In the genomic region with DNA sequence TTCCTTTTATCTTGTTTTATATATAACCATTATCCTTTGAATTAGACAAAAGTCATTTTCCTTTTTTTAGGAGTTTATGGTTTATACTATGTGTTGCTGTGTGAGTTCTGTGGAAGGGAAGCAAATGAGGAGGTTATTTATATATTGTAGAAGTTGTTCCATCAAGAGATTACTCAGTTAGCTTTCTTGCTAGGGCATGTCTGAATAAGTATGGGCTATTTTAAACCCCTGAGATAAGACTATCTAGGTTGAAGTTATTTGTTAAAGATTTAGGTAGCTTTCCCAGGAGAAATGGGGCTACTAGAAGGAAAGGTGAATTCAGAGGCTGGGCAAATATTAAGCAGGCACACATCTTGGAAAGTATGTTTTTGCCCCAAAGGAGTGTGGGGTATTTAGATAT, we compare ENCODE assay signal across 18 cellular contexts. TPM values are rescaled to one million over a fixed set of nuclear protein-coding genes. Genes with fewer than 3 reads are reported as not detected.
DNase-seq lines count a peak whose midpoint lies in the region; ATAC-seq, FAIRE-seq and TF ChIP-seq lines count a peak whose summit lies in the region.
"Had no signal": no experiment of that assay in that cellular context is flagged by ENCODE, and none has a peak within 500 bp of the region (broad histone marks: within the 10 kb centered on the region; RNA-seq: fewer than 3 reads in every experiment).

No MANE protein-coding gene starts in this region.

- peak overlapping the region; percentile 31 for H2BK5ac ChIP-seq in IMR-90 (ENCODE audit: low read depth, low read length, poor library complexity, severe bottlenecking)

- H4K8ac ChIP-seq in IMR-90 (ENCODE audit: low read depth in 2 of 2, low read length in 2 of 2): no peak overlapping the region

- FAIRE-seq in bronchial epithelial cell (lab: Jason Lieb, UNC): no peak
- FAIRE-seq in keratinocyte (lab: Jason Lieb, UNC): peak; percentile 32

- H3K36me3 ChIP-seq in breast epithelium: no peaks in the 10 kb centered on the region
- no peaks in the 10 kb centered on the region for H3K36me3 ChIP-seq in IMR-90 (ENCODE audit: control insufficient read depth, insufficient read depth, low read length)
- H3K36me3 ChIP-seq in bronchial epithelial cell (ENCODE audit: control insufficient read depth, insufficient read depth, low read length): no peaks in the 10 kb centered on the region
- H3K36me3 ChIP-seq in keratinocyte (ENCODE audit: control insufficient read depth in 2 of 2, extremely low read depth in 1 of 2, insufficient read depth in 2 of 2, low read length in 2 of 2): no peaks in the 10 kb centered on the region
- H3K36me3 ChIP-seq: BLaER1 treated with 17β-estradiol and CSF1 and Interleukin-3, amounts not matched to agents 10 nM and 100 nM had no signal

- H3K23ac ChIP-seq in IMR-90 (ENCODE audit: low read depth, low read length): no peak overlapping the region

- H3K27me3 ChIP-seq in breast epithelium (no peaks in the 10 kb centered on the region), IMR-90 (ENCODE audit: control insufficient read depth, insufficient read depth, low read length) (no peaks in the 10 kb centered on the region), bronchial epithelial cell (ENCODE audit: control insufficient read depth, insufficient read depth, low read length) (no peaks in the 10 kb centered on the region), keratinocyte (ENCODE audit: control insufficient read depth, extremely low read depth, insufficient read depth, low read length) (no peaks in the 10 kb centered on the region)
- H3K27me3 ChIP-seq: BLaER1 treated with 17β-estradiol and CSF1 and Interleukin-3, amounts not matched to agents 10 nM and 100 nM had no signal

- TF ChIP-seq CTCF in MCF 10A (IDR thresholded peaks at IDR 0.05; ENCODE audit: unreplicated experiment): no peak
- TF ChIP-seq CTCF in breast epithelium (IDR thresholded peaks at IDR 0.05): no peak
- TF ChIP-seq CTCF in IMR-90 (conservative IDR thresholded peaks at IDR 0.05; ENCODE audit: low read depth, low read length): no peak
- TF ChIP-seq CTCF in bronchial epithelial cell (IDR thresholded peaks at IDR 0.05; ENCODE audit: insufficient read depth, low read length, severe bottlenecking): no peak
- TF ChIP-seq CTCF in keratinocyte (optimal IDR thresholded peaks at IDR 0.05 in 1 of 3, IDR thresholded peaks at IDR 0.05 in 1 of 3, conservative IDR thresholded peaks at IDR 0.05 in 1 of 3; ENCODE audit: extremely low read depth in 1 of 3, insufficient read depth in 2 of 3, low read length in 3 of 3): no peak

- H3K4me3 Mint-ChIP-seq in MCF 10A (ENCODE audit: unreplicated experiment): no peak overlapping the region
- no peak overlapping the region for H3K4me3 Mint-ChIP-seq in naive thymus-derived CD8-positive, alpha-beta T cell
- H3K4me3 Mint-ChIP-seq: B cell; CD8-positive, alpha-beta T cell; HFFc6 had no signal

- H3K9me1 ChIP-seq in IMR-90 (ENCODE audit: insufficient read depth, low read length): peaks cover 8% of the 10 kb centered on the region; the same call in 1 of the 2 replicates
- no peaks in the 10 kb centered on the region for H3K9me1 ChIP-seq in keratinocyte (ENCODE audit: control insufficient read depth, extremely low read depth, insufficient read depth, low read length)

- H4K91ac ChIP-seq in IMR-90 (ENCODE audit: insufficient read depth, low read depth, low read length): no peak overlapping the region

- H4K5ac ChIP-seq in IMR-90 (ENCODE audit: low read depth, low read length): peak overlapping the region; percentile 16; the same call in 1 of the 2 replicates

- no peaks in the 10 kb centered on the region for H3K9me3 ChIP-seq in breast epithelium
- peaks cover 8% of the 10 kb centered on the region for H3K9me3 ChIP-seq in IMR-90 (ENCODE audit: control insufficient read depth, insufficient read depth, low read length)
- H3K9me3 ChIP-seq in keratinocyte (ENCODE audit: control insufficient read depth, low read depth, low read length): no peaks in the 10 kb centered on the region

- DNase-seq in MCF 10A (ENCODE audit: unreplicated experiment): no peak
- DNase-seq in breast epithelium (ENCODE audit: low spot score in 2 of 2): no peak
- no peak for DNase-seq in IMR-90
- DNase-seq in bronchial epithelial cell (ENCODE audit: low read depth): peak; percentile 70
- no peak for DNase-seq in keratinocyte (ENCODE audit: low read depth, low spot score)
- DNase-seq in naive thymus-derived CD8-positive, alpha-beta T cell: no peak
- no peak for DNase-seq in 8988T
- DNase-seq: Calu3; CD8-positive, alpha-beta T cell; DMS79 treated with DMSO at 0.1 percent for 48 hours; GF-D8; GOT3; H7; HFFc6 had no signal

- TF ChIP-seq POLR2A in breast epithelium (IDR thresholded peaks at IDR 0.05) (no peak), IMR-90 (IDR thresholded peaks at IDR 0.05; ENCODE audit: low read depth, low read length) (no peak)

- peaks cover 19% of the 10 kb centered on the region for H3K9me3 Mint-ChIP-seq in MCF 10A (ENCODE audit: unreplicated experiment)
- no peaks in the 10 kb centered on the region for H3K9me3 Mint-ChIP-seq in naive thymus-derived CD8-positive, alpha-beta T cell
- H3K9me3 Mint-ChIP-seq: CD8-positive, alpha-beta T cell; HFFc6 had no signal

- no peaks in the 10 kb centered on the region for H3K27me3 Mint-ChIP-seq in MCF 10A (ENCODE audit: insufficient read depth, unreplicated experiment)
- H3K27me3 Mint-ChIP-seq in naive thymus-derived CD8-positive, alpha-beta T cell: peaks cover 2 to 16% (median 6%) of the 10 kb centered on the region in 5 donors

- 0 out of 2 replicates have a peak overlapping the region, but pooled peaks have one; percentile 3 for H3K18ac ChIP-seq in IMR-90 (ENCODE audit: low read depth, low read length)

- H3K9ac ChIP-seq in IMR-90 (ENCODE audit: low read depth, low read length) (no peak overlapping the region), keratinocyte (ENCODE audit: control insufficient read depth, extremely low read depth, insufficient read depth, low read length) (no peak overlapping the region)
- H3K9ac ChIP-seq: BLaER1 treated with 17β-estradiol and CSF1 and Interleukin-3, amounts not matched to agents 10 nM and 100 nM had no signal

- no TSS peak for BruUV-seq in MCF 10A (replicated peaks; lab: Mats Ljungman, UMichigan)
- BruUV-seq in IMR-90 (replicated peaks; lab: Mats Ljungman, UMichigan): no TSS peak

- no peak overlapping the region for H3K4ac ChIP-seq in IMR-90 (ENCODE audit: low read depth, low read length)

- intact Hi-C loops in MCF 10A (cut with micrococcal nuclease) (no loop called here), breast epithelium (cut with DNase I; ENCODE audit: low total_unique reads) (no loop called here), IMR-90 (cut with micrococcal nuclease) (no loop called here)

- no peak overlapping the region for H2AFZ ChIP-seq in IMR-90 (replicated peaks; ENCODE audit: low read length, poor library complexity)
- peak overlapping the region; percentile 71 for H2AFZ ChIP-seq in keratinocyte (ENCODE audit: control insufficient read depth, low read length)

- ATAC-seq in IMR-90 (ENCODE audit: low read depth) (no peak), HG02852 (IDR thresholded peaks at IDR 0.05; ENCODE audit: unreplicated experiment) (no peak)
- no peak for ATAC-seq in naive thymus-derived CD8-positive, alpha-beta T cell
- ATAC-seq: CD8-positive, alpha-beta T cell; HCT116 had no signal

- H2BK120ac ChIP-seq in IMR-90 (ENCODE audit: low read depth, low read length): no peak overlapping the region; the same call in 1 of the 2 replicates

- H3K36me3 Mint-ChIP-seq in MCF 10A (ENCODE audit: insufficient read depth, unreplicated experiment): no peaks in the 10 kb centered on the region
- no peaks in the 10 kb centered on the region for H3K36me3 Mint-ChIP-seq in naive thymus-derived CD8-positive, alpha-beta T cell
- H3K36me3 Mint-ChIP-seq: CD8-positive, alpha-beta T cell had no signal

- peak overlapping the region; percentile 16 for H3K27ac Mint-ChIP-seq in MCF 10A (ENCODE audit: low read depth, unreplicated experiment)
- no peak overlapping the region for H3K27ac Mint-ChIP-seq in naive thymus-derived CD8-positive, alpha-beta T cell
- H3K27ac Mint-ChIP-seq: B cell; CD8-positive, alpha-beta T cell; HFFc6 had no signal

- peak overlapping the region; percentile 47; the same call in 1 of the 2 replicates for H2BK20ac ChIP-seq in IMR-90 (ENCODE audit: low read depth, low read length)

- H3K4me1 ChIP-seq in breast epithelium (no peaks in the 10 kb centered on the region), IMR-90 (ENCODE audit: control insufficient read depth, insufficient read depth, low read length) (peaks cover 14% of the 10 kb centered on the region), keratinocyte (ENCODE audit: control insufficient read depth, extremely low read depth, insufficient read depth, low read length) (peaks cover 30% of the 10 kb centered on the region)
- H3K4me1 ChIP-seq: BLaER1 treated with 17β-estradiol and CSF1 and Interleukin-3, amounts not matched to agents 10 nM and 100 nM had no signal

- H3K4me3 ChIP-seq in breast epithelium (no peak overlapping the region), IMR-90 (ENCODE audit: insufficient read depth, low read depth, low read length) (no peak overlapping the region), bronchial epithelial cell (ENCODE audit: low read depth, low read length) (no peak overlapping the region), keratinocyte (ENCODE audit: control insufficient read depth in 2 of 3, extremely low read depth in 1 of 3, insufficient read depth in 2 of 3, low read depth in 1 of 3, low read length in 3 of 3) (no peak overlapping the region)
- H3K4me3 ChIP-seq: BLaER1 treated with 17β-estradiol and CSF1 and Interleukin-3, amounts not matched to agents 10 nM and 100 nM had no signal

- H3K79me1 ChIP-seq in IMR-90 (ENCODE audit: low read depth in 1 of 2, low read length in 2 of 2): no peaks in the 10 kb centered on the region

- in situ Hi-C loops in IMR-90 (cut with MboI; ENCODE audit: low sequenced_read_pairs): no loop called here

- H3K4me1 Mint-ChIP-seq in MCF 10A (ENCODE audit: insufficient read depth, unreplicated experiment): peaks cover 10% of the 10 kb centered on the region
- peaks cover 0 to 2% (median 0%) of the 10 kb centered on the region in 4 donors for H3K4me1 Mint-ChIP-seq in naive thymus-derived CD8-positive, alpha-beta T cell
- H3K4me1 Mint-ChIP-seq: B cell had no signal

- no peak overlapping the region for H3K56ac ChIP-seq in IMR-90 (ENCODE audit: extremely low read depth, insufficient read depth, low read length)

- POLR2A ChIA-PET in MCF 10A (lab: Yijun Ruan, JAX) (interaction anchor here (0.6 to 5.4 kb wide), 4 partner anchors 15 to 23 kb away, joined by 3 to 42 read pairs (median 6); partner anchors contain the start of genes METTL13 and VAMP4), IMR-90 (lab: Charles Lee; ENCODE audit: unreplicated experiment) (no interaction called here)
- POLR2A ChIA-PET in naive thymus-derived CD8-positive, alpha-beta T cell (lab: Charles Lee): no interaction called here

- H3K27ac ChIP-seq in breast epithelium (no peak overlapping the region), IMR-90 (ENCODE audit: insufficient read depth, low read length) (no peak overlapping the region), keratinocyte (ENCODE audit: control insufficient read depth, insufficient read depth, low read length) (no peak overlapping the region)
- H3K27ac ChIP-seq: BLaER1 treated with 17β-estradiol and CSF1 and Interleukin-3, amounts not matched to agents 10 nM and 100 nM had no signal

- H2AK5ac ChIP-seq in IMR-90 (ENCODE audit: low read depth, low read length): no peak overlapping the region

- H4K20me1 ChIP-seq in IMR-90 (ENCODE audit: insufficient read depth, low read length) (no peaks in the 10 kb centered on the region), keratinocyte (ENCODE audit: control insufficient read depth, extremely low read depth, insufficient read depth, low read length) (no peaks in the 10 kb centered on the region)
- H4K20me1 ChIP-seq: BLaER1 treated with 17β-estradiol and CSF1 and Interleukin-3, amounts not matched to agents 10 nM and 100 nM had no signal

- no peak overlapping the region; the same call in 1 of the 2 replicates for H3K14ac ChIP-seq in IMR-90 (replicated peaks; ENCODE audit: low read depth, low read length)

- H3K79me2 ChIP-seq in keratinocyte (ENCODE audit: control insufficient read depth, insufficient read depth, low read length): no peaks in the 10 kb centered on the region

- no peak overlapping the region for H2AK9ac ChIP-seq in IMR-90 (replicated peaks; ENCODE audit: low read depth, low read length, poor library complexity)

- peak overlapping the region; percentile 42; the same call in 1 of the 3 replicates for H2BK15ac ChIP-seq in IMR-90 (ENCODE audit: low read depth, low read length)

- H3K4me2 ChIP-seq in IMR-90 (ENCODE audit: low read depth, low read length): no peak overlapping the region
- H3K4me2 ChIP-seq in keratinocyte (ENCODE audit: control insufficient read depth, extremely low read depth, insufficient read depth, low read depth, low read length): peak overlapping the region; percentile 49
- H3K4me2 ChIP-seq: BLaER1 treated with 17β-estradiol and CSF1 and Interleukin-3, amounts not matched to agents 10 nM and 100 nM had no signal

- CTCF ChIA-PET in MCF 10A (lab: Yijun Ruan, JAX): interaction anchor here (0.6 to 0.8 kb wide), 2 partner anchors 17 to 984 kb away, joined by 3 to 4 read pairs; no protein-coding TSS in a partner anchor
- CTCF ChIA-PET in IMR-90 (lab: Yijun Ruan, JAX): no interaction called here

- TF ChIP-seq RAD21 in IMR-90 (IDR thresholded peaks at IDR 0.05; ENCODE audit: low read length): no peak

- dilution Hi-C loops in IMR-90 (cut with HindIII; ENCODE audit: low sequenced_read_pairs, unreplicated experiment) (no loop called here), keratinocyte (cut with MboI; ENCODE audit: extremely low pct_ligation_motif_present, low sequenced_read_pairs) (no loop called here)

RNA-seq across cellular contexts. Expression of gene VAMP4, which starts 16.1 kb away (rescaled TPM):
- total RNA-seq in MCF 10A (2022): 20.2 and 21.1 TPM in 2 replicates
- total RNA-seq in breast epithelium: 10 to 100 TPM; 10.5 to 16.3 (median 14.0) TPM
- 3.4 and 7.5 TPM in 2 replicates for total RNA-seq in IMR-90 (2012; rRNA removed)
- 3.8 and 5.4 TPM in 2 replicates for polyA plus RNA-seq in IMR-90 (2012; rRNA removed)
- polyA plus RNA-seq in IMR-90 (2012; cell fraction: cytosol; rRNA removed): 1.1 and 1.8 TPM in 2 replicates
- polyA plus RNA-seq in IMR-90 (2012; cell fraction: nucleus; rRNA removed; ENCODE audit: low replicate concordance): 1.1 and 6.7 TPM in 2 replicates
- total RNA-seq in bronchial epithelial cell: 5.0 and 5.8 TPM in 2 replicates
- 6.5 to 12.7 TPM (median 8.2 TPM) in 3 replicates for polyA plus RNA-seq in keratinocyte
- 14.7 TPM for polyA plus RNA-seq in keratinocyte (2011; ENCODE audit: low read depth)
- 5.7 and 10.9 TPM in 2 replicates for polyA plus RNA-seq in keratinocyte (2011; cell fraction: cytosol; rRNA removed)
- polyA plus RNA-seq in keratinocyte (2011; cell fraction: nucleus; rRNA removed): 6.7 and 10.9 TPM in 2 replicates
- polyA plus RNA-seq in keratinocyte (2012; ENCODE audit: low replicate concordance): 9.0 and 15.3 TPM in 2 replicates
- polyA minus RNA-seq in keratinocyte: 0.46 to 5.1 TPM (median 2.3 TPM) in 3 replicates
- polyA minus RNA-seq in keratinocyte (2011; cell fraction: cytosol; rRNA and poly(A)+ RNA removed): 4.8 TPM
- polyA minus RNA-seq in keratinocyte (2011; cell fraction: nucleus; rRNA and poly(A)+ RNA removed): 2.4 and 3.8 TPM in 2 replicates
- total RNA-seq in naive thymus-derived CD8-positive, alpha-beta T cell: 10 to 100 TPM; 27.5 to 28.0 TPM
- 10 to 100 TPM; 18.3 to 19.9 (median 19.8) TPM for polyA plus RNA-seq in naive thymus-derived CD8-positive, alpha-beta T cell

RNA-seq across cellular contexts. Expression of gene METTL13, which starts 23.4 kb away (rescaled TPM):
- total RNA-seq in MCF 10A (2022) (30.7 and 39.1 TPM in 2 replicates), breast epithelium (10 to 100 TPM; 23.2 to 28.4 (median 27.5) TPM), IMR-90 (2012; rRNA removed) (25.8 and 26.3 TPM in 2 replicates), bronchial epithelial cell (28.3 and 30.8 TPM in 2 replicates)
- polyA plus RNA-seq in IMR-90 (2012; rRNA removed) (22.6 and 25.1 TPM in 2 replicates), keratinocyte (44.6 to 54.0 TPM (median 46.0 TPM) in 3 replicates)
- 16.8 and 20.4 TPM in 2 replicates for polyA plus RNA-seq in IMR-90 (2012; cell fraction: cytosol; rRNA removed)
- polyA plus RNA-seq in IMR-90 (2012; cell fraction: nucleus; rRNA removed; ENCODE audit: low replicate concordance): 9.8 and 11.9 TPM in 2 replicates
- 15.9 TPM for polyA plus RNA-seq in keratinocyte (2011; ENCODE audit: low read depth)
- polyA plus RNA-seq in keratinocyte (2011; cell fraction: cytosol; rRNA removed): 40.5 and 48.9 TPM in 2 replicates
- 75.0 and 77.2 TPM in 2 replicates for polyA plus RNA-seq in keratinocyte (2011; cell fraction: nucleus; rRNA removed)
- 27.3 and 40.6 TPM in 2 replicates for polyA plus RNA-seq in keratinocyte (2012; ENCODE audit: low replicate concordance)
- 43.6 to 62.2 TPM (median 51.1 TPM) in 3 replicates for polyA minus RNA-seq in keratinocyte
- polyA minus RNA-seq in keratinocyte (2011; cell fraction: cytosol; rRNA and poly(A)+ RNA removed): 31.8 TPM
- polyA minus RNA-seq in keratinocyte (2011; cell fraction: nucleus; rRNA and poly(A)+ RNA removed): 30.0 and 38.9 TPM in 2 replicates
- 10 to 100 TPM; 32.0 to 32.7 TPM for total RNA-seq in naive thymus-derived CD8-positive, alpha-beta T cell
- polyA plus RNA-seq in naive thymus-derived CD8-positive, alpha-beta T cell: 10 to 100 TPM; 19.5 to 41.2 (median 33.4) TPM
